ENCODE assay signal across 8 cellular contexts in genomic region chr9:83622433-83622813, GRCh38.
A peak's percentile ranks its signal among the peaks of the same experiment; 100 is the strongest.
DNase-seq lines count a peak whose midpoint lies in the region; ATAC-seq, FAIRE-seq and TF ChIP-seq lines count a peak whose summit lies in the region.

No MANE protein-coding gene starts in this region.

- H3K4me3 ChIP-seq in RWPE2 (ENCODE audit: severe bottlenecking) (peak overlapping the region; percentile 83), fibroblast of mammary gland (ENCODE audit: control insufficient read depth, low read depth, low read length) (peak overlapping the region; percentile 59), skeletal muscle cell (ENCODE audit: low read depth, low read length) (peak overlapping the region; percentile 66)

- H3K9me3 Mint-ChIP-seq in activated naive CD4-positive, alpha-beta T cell treated with anti-CD3 and anti-CD28 coated beads, Interleukin-2, amount 10 ng/mL, durations not matched to agents 7 days and 5 days, result no peaks in the 10 kb centered on the region

- peak overlapping the region; percentile 96 for H3K27ac Mint-ChIP-seq in activated naive CD4-positive, alpha-beta T cell treated with anti-CD3 and anti-CD28 coated beads, Interleukin-2, amount 10 ng/mL, durations not matched to agents 7 days and 5 days

- peaks cover 3% of the 10 kb centered on the region for H3K4me1 ChIP-seq in RWPE2 (ENCODE audit: insufficient read depth, poor library complexity, severe bottlenecking)

- H3K4me3 Mint-ChIP-seq in activated naive CD4-positive, alpha-beta T cell treated with anti-CD3 and anti-CD28 coated beads, Interleukin-2, amount 10 ng/mL, durations not matched to agents 7 days and 5 days, result peak overlapping the region; percentile 90

- no peaks in the 10 kb centered on the region for H3K36me3 ChIP-seq in RWPE2 (ENCODE audit: low read depth)

- no peak for DNase-seq in activated naive CD4-positive, alpha-beta T cell treated with anti-CD3 and anti-CD28 coated beads, Interleukin-2, amount 10 ng/mL, durations not matched to agents 7 days and 5 days
- DNase-seq in activated naive CD4-positive, alpha-beta T cell treated with Interleukin-2 at 50 U/mL for 16 hours, result no peak
- DNase-seq in RWPE2 (ENCODE audit: low spot score) (no peak), fibroblast of mammary gland (ENCODE audit: low read depth) (no peak), skeletal muscle cell (ENCODE audit: low read depth) (no peak), D721Med (ENCODE audit: insufficient read length, low spot score) (no peak), cerebellar cortex (ENCODE audit: low spot score) (no peak)

- H3K36me3 Mint-ChIP-seq in activated naive CD4-positive, alpha-beta T cell treated with anti-CD3 and anti-CD28 coated beads, Interleukin-2, amount 10 ng/mL, durations not matched to agents 7 days and 5 days, result peaks cover 11% of the 10 kb centered on the region

- H3K27ac ChIP-seq in RWPE2 (ENCODE audit: poor library complexity, severe bottlenecking), result peak overlapping the region; percentile 32

- no peak for ATAC-seq in RWPE2 (ENCODE audit: low read depth)
- ATAC-seq in GM18858 (IDR thresholded peaks at IDR 0.05; ENCODE audit: unreplicated experiment), result no peak

- peaks cover 28% of the 10 kb centered on the region for H3K4me1 Mint-ChIP-seq in activated naive CD4-positive, alpha-beta T cell treated with anti-CD3 and anti-CD28 coated beads, Interleukin-2, amount 10 ng/mL, durations not matched to agents 7 days and 5 days

- H3K9me3 ChIP-seq in RWPE2 (ENCODE audit: severe bottlenecking), result no peaks in the 10 kb centered on the region

- H3K27me3 ChIP-seq in RWPE2 (ENCODE audit: insufficient read depth, poor library complexity, severe bottlenecking), result no peaks in the 10 kb centered on the region

- TF ChIP-seq CTCF in RWPE2 (IDR thresholded peaks at IDR 0.05; ENCODE audit: poor library complexity, severe bottlenecking), result no peak
- TF ChIP-seq CTCF in fibroblast of mammary gland (conservative IDR thresholded peaks at IDR 0.05; ENCODE audit: control insufficient read depth, insufficient read depth, low read depth, low read length), result no peak
- no peak for TF ChIP-seq CTCF in D721Med (IDR thresholded peaks at IDR 0.05; ENCODE audit: insufficient read depth, missing control alignments)

- CTCF ChIA-PET in activated naive CD4-positive, alpha-beta T cell treated with anti-CD3 and anti-CD28 coated beads, Interleukin-2, amount 10 ng/mL, durations not matched to agents 7 days and 5 days (lab: Charles Lee), result interaction anchor here (1.1 to 2.4 kb wide), 2 partner anchors 26 to 288 kb away, joined by 3 to 40 read pairs; no protein-coding TSS in a partner anchor

- H3K27me3 Mint-ChIP-seq in activated naive CD4-positive, alpha-beta T cell treated with anti-CD3 and anti-CD28 coated beads, Interleukin-2, amount 10 ng/mL, durations not matched to agents 7 days and 5 days, result peaks cover 7% of the 10 kb centered on the region

- FAIRE-seq in D721Med (lab: Jason Lieb, UNC), result no peak
